1 cellular context compared by ENCODE assay signal in genomic region chr10:96129387-96130325, GRCh38.
TF ChIP-seq lines count a peak whose summit lies in the region.

Gene ZNF518A, plus strand, starts transcription at chr10:96130297. Its CDS starts 26,026 bp downstream, at chr10:96156323.

TF ChIP-seq in HepG2, 621 proteins besides CTCF, POLR2A, EP300 and RAD21 (continued from another document and continues in another):
- TF ChIP-seq ZNF660 (CRISPR knock-in tag; IDR thresholded peaks at IDR 0.05; ENCODE audit: borderline replicate concordance, low read depth), result no peak
- TF ChIP-seq AFF4 (CRISPR knock-in tag; IDR thresholded peaks at IDR 0.05), result no peak
- no peak for TF ChIP-seq AHR (CRISPR knock-in tag; IDR thresholded peaks at IDR 0.05)
- TF ChIP-seq MAFK (conservative IDR thresholded peaks at IDR 0.05 in 1 of 2, IDR thresholded peaks at IDR 0.05 in 1 of 2; ENCODE audit: low read length in 2 of 2), result peak in 1 of 2 experiments; percentile 39; a peak in 1 of 4 replicates
- peak; percentile 90 for TF ChIP-seq YEATS2 (CRISPR knock-in tag; IDR thresholded peaks at IDR 0.05; ENCODE audit: borderline replicate concordance)
- no peak; the same call in 1 of the 2 replicates for TF ChIP-seq RFX1 (IDR thresholded peaks at IDR 0.05)
- TF ChIP-seq NCOA2 (CRISPR knock-in tag; IDR thresholded peaks at IDR 0.05), result no peak
- no peak for TF ChIP-seq FOXO4 (CRISPR knock-in tag; conservative IDR thresholded peaks at IDR 0.05)
- peak; percentile 59; the same call in 1 of the 2 replicates for TF ChIP-seq HOMEZ (CRISPR knock-in tag; IDR thresholded peaks at IDR 0.05; ENCODE audit: low read depth)
- TF ChIP-seq STAT5B (CRISPR knock-in tag; IDR thresholded peaks at IDR 0.05), result 0 out of 2 replicates have a peak, but pooled peaks have one; percentile 6
- peak; percentile 92; the same call in 1 of the 2 replicates for TF ChIP-seq ZNF446 (CRISPR knock-in tag; IDR thresholded peaks at IDR 0.05)
- TF ChIP-seq TFDP2 (CRISPR knock-in tag; IDR thresholded peaks at IDR 0.05), result peak; percentile 24
- 0 out of 2 replicates have a peak, but pooled peaks have one; percentile 73 for TF ChIP-seq THYN1 (CRISPR knock-in tag; IDR thresholded peaks at IDR 0.05; ENCODE audit: borderline replicate concordance, low read depth)
- TF ChIP-seq PHB2 (IDR thresholded peaks at IDR 0.05; ENCODE audit: partially characterized antibody), result no peak
- peak; percentile 30; the same call in 1 of the 2 replicates for TF ChIP-seq HMG20A (CRISPR knock-in tag; IDR thresholded peaks at IDR 0.05; ENCODE audit: borderline replicate concordance)
- TF ChIP-seq ZMAT3 (CRISPR knock-in tag; conservative IDR thresholded peaks at IDR 0.05), result no peak
- peak; percentile 57; the same call in 1 of the 2 replicates for TF ChIP-seq CSRNP1 (CRISPR knock-in tag; IDR thresholded peaks at IDR 0.05)
- no peak for TF ChIP-seq ZNF10 (CRISPR knock-in tag; IDR thresholded peaks at IDR 0.05; ENCODE audit: borderline replicate concordance, low read depth)
- TF ChIP-seq ZBTB7A (CRISPR knock-in tag; IDR thresholded peaks at IDR 0.05), result peak; percentile 79; the same call in 1 of the 2 replicates
- 0 out of 2 replicates have a peak, but pooled peaks have one; percentile 19 for TF ChIP-seq ZSCAN31 (CRISPR knock-in tag; IDR thresholded peaks at IDR 0.05; ENCODE audit: low read depth)
- TF ChIP-seq ARNTL (CRISPR knock-in tag; IDR thresholded peaks at IDR 0.05), result peak; percentile 45; the same call in 1 of the 2 replicates
- TF ChIP-seq HDAC2 (CRISPR knock-in tag; IDR thresholded peaks at IDR 0.05), result peak; percentile 73; the same call in 1 of the 2 replicates
- TF ChIP-seq RNF2 (conservative IDR thresholded peaks at IDR 0.05; ENCODE audit: low read depth), result peak; percentile 60; the same call in 1 of the 2 replicates
- no peak for TF ChIP-seq MLXIP (CRISPR knock-in tag; IDR thresholded peaks at IDR 0.05; ENCODE audit: borderline replicate concordance)
- TF ChIP-seq ZNF782 (CRISPR knock-in tag; IDR thresholded peaks at IDR 0.05; ENCODE audit: borderline replicate concordance), result no peak; the same call in 1 of the 2 replicates
- no peak for TF ChIP-seq TRIM24 (CRISPR knock-in tag; IDR thresholded peaks at IDR 0.05)
- TF ChIP-seq ZNF136 (CRISPR knock-in tag; IDR thresholded peaks at IDR 0.05; ENCODE audit: low read depth), result no peak
- TF ChIP-seq ZNF556 (CRISPR knock-in tag; IDR thresholded peaks at IDR 0.05; ENCODE audit: borderline replicate concordance), result peak; percentile 49; the same call in 1 of the 2 replicates
- TF ChIP-seq PHF5A (CRISPR knock-in tag; IDR thresholded peaks at IDR 0.05; ENCODE audit: low read depth, unreplicated experiment), result no peak
- TF ChIP-seq ZNF773 (CRISPR knock-in tag; IDR thresholded peaks at IDR 0.05; ENCODE audit: borderline replicate concordance), result no peak
- peak; percentile 57; the same call in 1 of the 2 replicates for TF ChIP-seq ZNF724P (CRISPR knock-in tag; IDR thresholded peaks at IDR 0.05; ENCODE audit: borderline replicate concordance)
- peak; percentile 34; the same call in 1 of the 2 replicates for TF ChIP-seq MXD1 (CRISPR knock-in tag; IDR thresholded peaks at IDR 0.05)
- peak; percentile 36; the same call in 1 of the 2 replicates for TF ChIP-seq ZBTB8A (CRISPR knock-in tag; IDR thresholded peaks at IDR 0.05; ENCODE audit: borderline replicate concordance, low read depth)
- peak; percentile 75; the same call in 1 of the 2 replicates for TF ChIP-seq KDM5B (CRISPR knock-in tag; IDR thresholded peaks at IDR 0.05; ENCODE audit: borderline replicate concordance)
- no peak for TF ChIP-seq RAD51 (IDR thresholded peaks at IDR 0.05; ENCODE audit: borderline replicate concordance)
- TF ChIP-seq LBX2 (CRISPR knock-in tag; IDR thresholded peaks at IDR 0.05; ENCODE audit: borderline replicate concordance), result peak; percentile 25; the same call in 1 of the 2 replicates
- TF ChIP-seq ZNF615 (CRISPR knock-in tag; IDR thresholded peaks at IDR 0.05; ENCODE audit: borderline replicate concordance), result peak; percentile 89
- no peak for TF ChIP-seq ATRX (CRISPR knock-in tag; IDR thresholded peaks at IDR 0.05; ENCODE audit: borderline replicate concordance)
- peak; percentile 80 for TF ChIP-seq ZMYM4 (CRISPR knock-in tag; IDR thresholded peaks at IDR 0.05)
- peak; percentile 49 for TF ChIP-seq FOXA3 (CRISPR knock-in tag; IDR thresholded peaks at IDR 0.05)
- TF ChIP-seq GTF3A (CRISPR knock-in tag; conservative IDR thresholded peaks at IDR 0.05), result 0 out of 2 replicates have a peak, but pooled peaks have one; percentile 23
- TF ChIP-seq TBP (CRISPR knock-in tag; IDR thresholded peaks at IDR 0.05), result no peak
- peak; percentile 72 for TF ChIP-seq LCORL (IDR thresholded peaks at IDR 0.05)
- no peak for TF ChIP-seq LCORL (CRISPR knock-in tag; IDR thresholded peaks at IDR 0.05)
- TF ChIP-seq ZNF234 (CRISPR knock-in tag; conservative IDR thresholded peaks at IDR 0.05), result peak; percentile 45; the same call in 1 of the 2 replicates
- peak; percentile 9; the same call in 1 of the 2 replicates for TF ChIP-seq ZKSCAN1 (IDR thresholded peaks at IDR 0.05; ENCODE audit: low read length)
- peak; percentile 66 for TF ChIP-seq ISL2 (CRISPR knock-in tag; IDR thresholded peaks at IDR 0.05)
- no peak for TF ChIP-seq ZNF496 (CRISPR knock-in tag; IDR thresholded peaks at IDR 0.05; ENCODE audit: insufficient replicate concordance)
- TF ChIP-seq POLR2AphosphoS5 (IDR thresholded peaks at IDR 0.05; ENCODE audit: low read depth, low read length), result peak; percentile 79
- TF ChIP-seq MXD4 (CRISPR knock-in tag; IDR thresholded peaks at IDR 0.05), result peak; percentile 62
- no peak for TF ChIP-seq NONO (IDR thresholded peaks at IDR 0.05)
- TF ChIP-seq NONO (CRISPR knock-in tag; conservative IDR thresholded peaks at IDR 0.05), result peak; percentile 61; the same call in 1 of the 2 replicates
- TF ChIP-seq RBM22 (optimal IDR thresholded peaks at IDR 0.05; ENCODE audit: low read length), result peak; percentile 2
- TF ChIP-seq GATAD2A (CRISPR knock-in tag; IDR thresholded peaks at IDR 0.05), result peak; percentile 36
- peak; percentile 96 for TF ChIP-seq ZFY (CRISPR knock-in tag; IDR thresholded peaks at IDR 0.05)
- TF ChIP-seq PLSCR1 (CRISPR knock-in tag; IDR thresholded peaks at IDR 0.05; ENCODE audit: borderline replicate concordance), result no peak
- TF ChIP-seq ZNF30 (CRISPR knock-in tag; IDR thresholded peaks at IDR 0.05), result no peak
- 0 out of 2 replicates have a peak, but pooled peaks have one; percentile 28 for TF ChIP-seq MYNN (CRISPR knock-in tag; IDR thresholded peaks at IDR 0.05; ENCODE audit: low read depth)
- TF ChIP-seq NCOA5 (CRISPR knock-in tag; IDR thresholded peaks at IDR 0.05), result no peak
- TF ChIP-seq SOX6 (IDR thresholded peaks at IDR 0.05), result no peak
- peak; percentile 46; the same call in 1 of the 2 replicates for TF ChIP-seq SOX6 (CRISPR knock-in tag; IDR thresholded peaks at IDR 0.05)
